ENCODE assay signal across 17 cellular contexts in the genomic region with DNA sequence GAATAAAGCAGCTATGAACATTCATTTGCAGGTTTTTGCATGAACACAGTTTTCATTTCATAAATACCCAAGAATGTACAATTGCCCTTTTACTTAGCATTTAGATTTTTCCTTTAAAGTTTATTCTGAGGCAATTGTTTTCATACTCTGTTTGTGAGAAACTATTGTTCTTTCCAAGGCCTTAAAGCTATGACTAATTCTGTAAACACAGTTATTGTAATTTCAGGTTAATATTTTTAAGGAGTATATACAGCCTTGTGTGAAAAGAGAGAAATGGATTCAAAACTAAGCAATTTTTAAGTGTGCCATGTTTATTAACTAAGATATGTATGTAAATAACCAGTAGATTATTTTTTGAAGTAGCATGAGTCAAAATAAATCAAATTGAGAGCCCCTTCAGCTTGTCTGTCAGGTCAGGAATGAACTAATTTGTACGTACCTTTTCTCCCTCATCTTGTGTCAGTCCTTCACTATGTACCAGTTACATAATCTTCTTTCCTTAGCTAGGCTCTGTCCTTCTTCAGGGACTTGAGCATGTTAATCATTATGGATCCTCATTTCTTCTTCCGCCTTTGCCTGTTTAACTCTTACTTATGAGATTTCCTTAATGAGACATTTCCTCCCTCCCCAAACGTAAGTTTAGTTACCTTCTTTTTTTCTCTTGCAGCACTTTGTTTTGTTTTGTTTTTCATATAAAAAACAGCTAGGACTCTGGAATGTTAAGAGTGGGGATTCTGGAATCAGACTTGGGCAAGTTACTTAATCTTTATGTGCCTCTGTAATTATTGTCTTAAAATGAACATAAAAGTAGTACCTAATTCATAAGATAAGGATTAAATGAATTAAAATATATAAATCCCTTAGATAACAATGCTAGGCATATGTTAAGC.
DNase-seq lines count a peak whose midpoint lies in the region; ATAC-seq, FAIRE-seq and TF ChIP-seq lines count a peak whose summit lies in the region.
"Had no signal": no experiment of that assay in that cellular context is flagged by ENCODE, and none has a peak within 500 bp of the region (broad histone marks: within the 10 kb centered on the region; RNA-seq: fewer than 3 reads in every experiment).

No MANE protein-coding gene starts in this region.

- H3K4me3 Mint-ChIP-seq in nephron progenitor cell = no peak overlapping the region

- no peak overlapping the region for H3K27ac ChIP-seq in right cardiac atrium (ENCODE audit: low read length)
- H3K27ac ChIP-seq: gastroesophageal sphincter, psoas muscle had no signal

- peak; percentile 58 for FAIRE-seq in G401.6 (lab: Jason Lieb, UNC)

- H3K4me3 ChIP-seq in epithelial cell of esophagus (ENCODE audit: low read length) (no peak overlapping the region), right cardiac atrium (ENCODE audit: low read length) (no peak overlapping the region)
- H3K4me3 ChIP-seq: gastroesophageal sphincter, psoas muscle had no signal

- TF ChIP-seq CTCF in epithelial cell of esophagus (IDR thresholded peaks at IDR 0.05; ENCODE audit: insufficient read depth, low read depth, low read length, missing control alignments) (no peak), nephron progenitor cell (IDR thresholded peaks at IDR 0.05) (no peak)

- H3K27me3 Mint-ChIP-seq in nephron progenitor cell (ENCODE audit: low read depth, poor library complexity) = no peaks in the 10 kb centered on the region
- H3K27me3 Mint-ChIP-seq: naive thymus-derived CD4-positive, alpha-beta T cell had no signal

- DNase-seq in NOMO-1 treated with dmso at 0.1 percent for 144 hours (lab: John Stamatoyannopoulos, UW; ENCODE audit: unreplicated experiment) (peak; percentile 61), epithelial cell of esophagus (ENCODE audit: low read depth) (peak; percentile 21), nephron progenitor cell (no peak), right cardiac atrium (no peak)
- DNase-seq: activated effector memory CD4-positive, alpha-beta T cell treated with Interleukin-2 at 50 U/mL for 16 hours; aorta; naive thymus-derived CD4-positive, alpha-beta T cell; NCI-H187 treated with DMSO at 0.1 percent for 48 hours; NCI-H345; psoas muscle; SIG-M5 had no signal

- H3K4me1 Mint-ChIP-seq in nephron progenitor cell = no peaks in the 10 kb centered on the region

- peaks cover under 1% of the 10 kb centered on the region for H3K9me3 Mint-ChIP-seq in nephron progenitor cell

- ATAC-seq in GM21529 (IDR thresholded peaks at IDR 0.05; ENCODE audit: unreplicated experiment) (no peak), HG02840 (IDR thresholded peaks at IDR 0.05; ENCODE audit: low FRiP score, unreplicated experiment) (no peak), right cardiac atrium (no peak), GM18868 (IDR thresholded peaks at IDR 0.05; ENCODE audit: unreplicated experiment) (no peak)
- ATAC-seq: activated CD4-positive, CD25-positive, alpha-beta regulatory T cell treated with anti-CD3 and anti-CD28 coated beads, Interleukin-2, amount 50 U/mL, for 24 hours; gastroesophageal sphincter; naive thymus-derived CD4-positive, alpha-beta T cell; psoas muscle had no signal

- intact Hi-C loops in right cardiac atrium (cut with DNase I) = loop anchor here in 3 of 4 donors (10.0 kb wide), 1 partner anchor 65 kb away; a partner anchor contains a TSS

- peaks cover 5% of the 10 kb centered on the region for H3K4me1 ChIP-seq in right cardiac atrium (ENCODE audit: control insufficient read depth, insufficient read depth, low read length)

- no peaks in the 10 kb centered on the region for H3K9me3 ChIP-seq in right cardiac atrium (ENCODE audit: control insufficient read depth, low read length)
- H3K9me3 ChIP-seq: gastroesophageal sphincter, psoas muscle had no signal

- H3K36me3 Mint-ChIP-seq in nephron progenitor cell (ENCODE audit: low read depth) = peaks cover 25% of the 10 kb centered on the region

- H3K27me3 ChIP-seq in right cardiac atrium (ENCODE audit: control insufficient read depth, insufficient read depth) = no peaks in the 10 kb centered on the region
- H3K27me3 ChIP-seq: gastroesophageal sphincter had no signal

- 59% methylated on average over 3 of the region's 3 CpGs for WGBS in right cardiac atrium

- H3K27ac Mint-ChIP-seq in nephron progenitor cell = peak overlapping the region; percentile 29

Comparison
In these comparisons a context has a peak if more than half of its experiments do, and no peak if none do; other contexts are left out.
1. DNase-seq: peak in NOMO-1 treated with dmso at 0.1 percent for 144 hours (single experiment) and epithelial cell of esophagus (single experiment); none in nephron progenitor cell (single experiment) and right cardiac atrium (0 of 3).